ENCODE assay signal across 8 cellular contexts in genomic region chr18:74597662-74598349, GRCh38. TPM values are rescaled to one million over a fixed set of nuclear protein-coding genes. Genes with fewer than 3 reads are reported as not detected.
A peak's percentile ranks its signal among the peaks of the same experiment; 100 is the strongest.
DNase-seq lines count a peak whose midpoint lies in the region; ATAC-seq and TF ChIP-seq lines count a peak whose summit lies in the region.

Gene ZNF407, plus strand, starts transcription at chr18:74597870. Its CDS starts 33,150 bp downstream, at chr18:74631020.

- peak within 1 kb of the TSS; percentile 97 for H3K27ac Mint-ChIP-seq in activated T-cell treated with anti-CD3 and anti-CD28 coated beads, Interleukin-2, amount 50 U/mL, for 24 hours

- H3K9me3 Mint-ChIP-seq in activated T-cell treated with anti-CD3 and anti-CD28 coated beads, Interleukin-2, amount 50 U/mL, for 24 hours: peaks cover 2% of the 10 kb centered on the region

- peaks cover 53% of the 10 kb centered on the region for H3K36me3 Mint-ChIP-seq in activated T-cell treated with anti-CD3 and anti-CD28 coated beads, Interleukin-2, amount 50 U/mL, for 24 hours (ENCODE audit: low read depth)

- DNase-seq in DMS53 treated with DMSO at 0.1 percent for 48 hours (lab: John Stamatoyannopoulos, UW; ENCODE audit: unreplicated experiment): peak; percentile 91
- peak; percentile 87 for DNase-seq in KG1 (lab: John Stamatoyannopoulos, UW)
- DNase-seq in activated T-cell treated with anti-CD3 and anti-CD28 coated beads, Interleukin-2, amount 50 U/mL, for 24 hours: peak; percentile 93
- peak; percentile 99 for DNase-seq in esophagus muscularis mucosa (ENCODE audit: extremely low spot score)
- DNase-seq in stimulated activated CD8-positive, alpha-beta memory T cell treated with anti-CD3 and anti-CD28 coated beads, Interleukin-7, amount 100 ng/mL, for 48 hours (ENCODE audit: extremely low read depth in 1 of 2, low read depth in 1 of 2): peak; percentile 64 to 83

- intact Hi-C loops in esophagus muscularis mucosa (cut with DNase I): no loop called here

- TF ChIP-seq EP300 in esophagus muscularis mucosa (IDR thresholded peaks at IDR 0.05): no peak

- no peaks in the 10 kb centered on the region for H3K9me3 ChIP-seq in esophagus muscularis mucosa
- no peaks in the 10 kb centered on the region for H3K9me3 ChIP-seq in muscle layer of duodenum (ENCODE audit: control insufficient read depth in 1 of 2, low read length in 2 of 2)

- peak within 1 kb of the TSS; percentile 97 to 99 (median 98) for H3K27ac ChIP-seq in esophagus muscularis mucosa (replicated peaks in 1 of 4)
- peak within 1 kb of the TSS; percentile 99 for H3K27ac ChIP-seq in muscle layer of duodenum (ENCODE audit: low read length)

- no peak for TF ChIP-seq POLR2A in esophagus muscularis mucosa (IDR thresholded peaks at IDR 0.05; ENCODE audit: low read depth)

- peaks cover 53% of the 10 kb centered on the region for H3K4me1 Mint-ChIP-seq in activated T-cell treated with anti-CD3 and anti-CD28 coated beads, Interleukin-2, amount 50 U/mL, for 24 hours (ENCODE audit: low read depth)

- no peak for TF ChIP-seq CTCF in esophagus muscularis mucosa (IDR thresholded peaks at IDR 0.05)

- H3K4me1 ChIP-seq in esophagus muscularis mucosa (peaks cover 24 to 48% (median 33%) of the 10 kb centered on the region in 4 donors), muscle layer of duodenum (ENCODE audit: control insufficient read depth in 1 of 2, insufficient read depth in 2 of 2, low read length in 2 of 2) (peaks cover 20% of the 10 kb centered on the region in 2 donors)

- H3K4me3 ChIP-seq in esophagus muscularis mucosa: peak within 1 kb of the TSS; percentile 86 to 98 (median 92)
- peak within 1 kb of the TSS; percentile 88 to 97 for H3K4me3 ChIP-seq in muscle layer of duodenum (ENCODE audit: low read depth in 1 of 2, low read length in 2 of 2)

- peak within 1 kb of the TSS; percentile 96 for H3K4me3 Mint-ChIP-seq in activated T-cell treated with anti-CD3 and anti-CD28 coated beads, Interleukin-2, amount 50 U/mL, for 24 hours

- peak; percentile 74 for ATAC-seq in GM21737 (IDR thresholded peaks at IDR 0.05; ENCODE audit: unreplicated experiment)

- H3K27me3 ChIP-seq in esophagus muscularis mucosa (no peaks in the 10 kb centered on the region), muscle layer of duodenum (ENCODE audit: low read depth, low read length) (no peaks in the 10 kb centered on the region)

- under 1% methylated on average over 38 of the region's 64 CpGs for WGBS in esophagus muscularis mucosa

- H3K36me3 ChIP-seq in esophagus muscularis mucosa (peaks cover 0 to 9% (median 5%) of the 10 kb centered on the region in 4 donors), muscle layer of duodenum (ENCODE audit: control insufficient read depth in 1 of 2, insufficient read depth in 2 of 2, low read length in 2 of 2) (no peaks in the 10 kb centered on the region)

- H3K27me3 Mint-ChIP-seq in activated T-cell treated with anti-CD3 and anti-CD28 coated beads, Interleukin-2, amount 50 U/mL, for 24 hours: no peaks in the 10 kb centered on the region

TF ChIP-seq in PFSK-1, 5 proteins besides CTCF, POLR2A, EP300 and RAD21:
- TF ChIP-seq TAF1 (IDR thresholded peaks at IDR 0.05; ENCODE audit: borderline replicate concordance, insufficient read depth, low read length) (peak; percentile 67; the same call in 1 of the 2 replicates), REST (IDR thresholded peaks at IDR 0.05; ENCODE audit: insufficient read depth in 1 of 2, low read depth in 2 of 2, low read length in 2 of 2) (no peak), SIN3A (IDR thresholded peaks at IDR 0.05; ENCODE audit: borderline replicate concordance, insufficient read depth, low read length) (peak; percentile 32; the same call in 1 of the 2 replicates), FOXP2 (optimal IDR thresholded peaks at IDR 0.05; ENCODE audit: borderline replicate concordance, extremely low read depth, extremely low read length, insufficient read depth) (peak; percentile 28), POLR2AphosphoS5 (IDR thresholded peaks at IDR 0.05; ENCODE audit: low read depth, low read length) (peak; percentile 71; the same call in 1 of the 2 replicates)

RNA-seq across cellular contexts. Expression of gene ZNF407, which starts in this region (rescaled TPM):
- polyA plus RNA-seq in PFSK-1 (2012; ENCODE audit: insufficient read length, low read depth): 3.6 TPM
- total RNA-seq in esophagus muscularis mucosa: 10 to 100 TPM; 13.9 to 19.1 (median 17.2) TPM

Comparison
In these comparisons a context has a peak if more than half of its experiments do, and no peak if none do; other contexts are left out.
1. Peak in every context shown above with its lines: DNase-seq, ATAC-seq, H3K4me3 ChIP-seq and H3K27ac ChIP-seq.